Comparison of ENCODE assay signal across 18 cellular contexts in genomic region chr6:152472325-152472724, GRCh38.
DNase-seq lines count a peak whose midpoint lies in the region; ATAC-seq and TF ChIP-seq lines count a peak whose summit lies in the region.
"Had no signal": no experiment of that assay in that cellular context is flagged by ENCODE, and none has a peak within 500 bp of the region (broad histone marks: within the 10 kb centered on the region; RNA-seq: fewer than 3 reads in every experiment).

No MANE protein-coding gene starts in this region.

- H3F3A ChIP-seq in PC-3 (ENCODE audit: low read length, unreplicated experiment) = no peaks in the 10 kb centered on the region

- POLR2A ChIA-PET in PC-3 (lab: Charles Lee; ENCODE audit: unreplicated experiment) = no interaction called here
- POLR2A ChIA-PET in naive thymus-derived CD8-positive, alpha-beta T cell (lab: Charles Lee) = no interaction called here

- H2AFZ ChIP-seq in PC-3 (ENCODE audit: low read length) = peak overlapping the region; percentile 49
- no peak overlapping the region for H2AFZ ChIP-seq in fibroblast of lung (ENCODE audit: low read length)

- H3K36me3 Mint-ChIP-seq in activated naive CD4-positive, alpha-beta T cell treated with anti-CD3 and anti-CD28 coated beads, Interleukin-2, amount 50 U/mL, for 72 hours = no peaks in the 10 kb centered on the region
- H3K36me3 Mint-ChIP-seq in naive thymus-derived CD8-positive, alpha-beta T cell = no peaks in the 10 kb centered on the region
- H3K36me3 Mint-ChIP-seq: IgD-negative memory B cell had no signal

- peak overlapping the region; percentile 52 for H3K4me3 ChIP-seq in AG10803 (ENCODE audit: low read length)
- H3K4me3 ChIP-seq in PC-3 (ENCODE audit: low read length) = peak overlapping the region; percentile 59
- peak overlapping the region in 1 of 4 experiments; percentile 51 for H3K4me3 ChIP-seq in fibroblast of lung (replicated peaks in 1 of 4; ENCODE audit: control extremely low read depth in 1 of 4, insufficient read depth in 1 of 4, low read depth in 3 of 4, low read length in 4 of 4)

- no peak overlapping the region for H3K4me3 Mint-ChIP-seq in naive thymus-derived CD8-positive, alpha-beta T cell
- H3K4me3 Mint-ChIP-seq: activated T-cell treated with anti-CD3 and anti-CD28 coated beads, Interleukin-2, amount 50 U/mL, for 24 hours; IgD-negative memory B cell; stimulated activated naive CD8-positive, alpha-beta T cell treated with anti-CD3 and anti-CD28 coated beads, Interleukin-15, amount 100 ng/mL, for 72 hours had no signal

- no peaks in the 10 kb centered on the region for H3K79me2 ChIP-seq in PC-3 (ENCODE audit: low read length)
- no peaks in the 10 kb centered on the region for H3K79me2 ChIP-seq in fibroblast of lung (ENCODE audit: control insufficient read depth, insufficient read depth, low read length)

- H3K9me2 ChIP-seq in PC-3 (replicated peaks; ENCODE audit: low read length) = no peaks in the 10 kb centered on the region

- DNase-seq in AG10803 (ENCODE audit: low read depth) (peak; percentile 35), PC-3 (no peak), fibroblast of lung (ENCODE audit: low read depth in 2 of 2) (peak in 1 of 2 donors; percentile 8), renal cortical epithelial cell (ENCODE audit: low read depth) (peak; percentile 33)
- DNase-seq in stimulated activated CD4-positive, alpha-beta T cell treated with anti-CD3 and anti-CD28 coated beads, Interleukin-12 subunit alpha, Interleukin-12 subunit beta, amount 100 ng/mL, for 4 hours = no peak
- no peak for DNase-seq in activated naive CD4-positive, alpha-beta T cell treated with anti-CD3 and anti-CD28 coated beads, Interleukin-2, amount 50 U/mL, for 72 hours (ENCODE audit: low spot score in 2 of 2)
- no peak for DNase-seq in naive thymus-derived CD8-positive, alpha-beta T cell
- DNase-seq: activated T-cell treated with anti-CD3 and anti-CD28 coated beads, Interleukin-2, amount 50 U/mL, for 24 hours; amniotic stem cell; HCEC 1CT; NCI-H2171 treated with DMSO at 0.1 percent for 48 hours; NCI-H526; stimulated activated CD4-positive, alpha-beta T cell treated with anti-CD3 and anti-CD28 coated beads, Interleukin-4, amount 100 ng/mL, for 4 hours; stimulated activated naive CD8-positive, alpha-beta T cell treated with anti-CD3 and anti-CD28 coated beads, Interleukin-15, amount 100 ng/mL, for 72 hours; upper lobe of left lung had no signal

- no TSS peak for BruUV-seq in PC-3 (replicated peaks; lab: Mats Ljungman, UMichigan)

- H3K27ac ChIP-seq in PC-3 (ENCODE audit: low read length) (no peak overlapping the region), fibroblast of lung (ENCODE audit: insufficient read depth, low read length) (no peak overlapping the region)
- H3K27ac ChIP-seq: upper lobe of left lung had no signal

- H3K4me1 ChIP-seq in PC-3 (ENCODE audit: insufficient read depth, low read length) (no peaks in the 10 kb centered on the region), fibroblast of lung (ENCODE audit: control insufficient read depth, extremely low read depth, insufficient read depth, low read length) (no peaks in the 10 kb centered on the region)
- H3K4me1 ChIP-seq: upper lobe of left lung had no signal

- H4K20me1 ChIP-seq in PC-3 (ENCODE audit: low read length) (no peaks in the 10 kb centered on the region), fibroblast of lung (ENCODE audit: control insufficient read depth, extremely low read depth, insufficient read depth, low read length) (no peaks in the 10 kb centered on the region)

- no peaks in the 10 kb centered on the region for H3K36me3 ChIP-seq in PC-3 (ENCODE audit: low read depth, low read length)
- no peaks in the 10 kb centered on the region for H3K36me3 ChIP-seq in fibroblast of lung (ENCODE audit: control insufficient read depth, insufficient read depth, low read length)

- ATAC-seq in PC-3 = peak; percentile 15
- no peak for ATAC-seq in HG03460 (IDR thresholded peaks at IDR 0.05; ENCODE audit: unreplicated experiment)
- no peak for ATAC-seq in activated naive CD4-positive, alpha-beta T cell treated with anti-CD3 and anti-CD28 coated beads, Interleukin-2, amount 50 U/mL, for 72 hours
- no peak for ATAC-seq in naive thymus-derived CD8-positive, alpha-beta T cell
- ATAC-seq: activated CD4-positive, CD25-positive, alpha-beta regulatory T cell treated with anti-CD3 and anti-CD28 coated beads, Interleukin-2, amount 50 U/mL, for 24 hours; stimulated activated naive CD8-positive, alpha-beta T cell treated with anti-CD3 and anti-CD28 coated beads, Interleukin-15, amount 100 ng/mL, for 72 hours had no signal

- H3K9ac ChIP-seq in PC-3 (ENCODE audit: low read length) (no peak overlapping the region), fibroblast of lung (ENCODE audit: insufficient read depth, low read length) (no peak overlapping the region)

- H3K4me1 Mint-ChIP-seq in naive thymus-derived CD8-positive, alpha-beta T cell = no peaks in the 10 kb centered on the region
- H3K4me1 Mint-ChIP-seq: IgD-negative memory B cell; stimulated activated naive CD8-positive, alpha-beta T cell treated with anti-CD3 and anti-CD28 coated beads, Interleukin-15, amount 100 ng/mL, for 72 hours had no signal

- CTCF ChIA-PET in PC-3 (lab: Charles Lee) = interaction anchor here (0.6 kb wide), 1 partner anchor 115 kb away, joined by 3 read pairs; no protein-coding TSS in a partner anchor

- no peak overlapping the region for H3K27ac Mint-ChIP-seq in activated naive CD4-positive, alpha-beta T cell treated with anti-CD3 and anti-CD28 coated beads, Interleukin-2, amount 50 U/mL, for 72 hours
- no peak overlapping the region for H3K27ac Mint-ChIP-seq in naive thymus-derived CD8-positive, alpha-beta T cell
- H3K27ac Mint-ChIP-seq: activated T-cell treated with anti-CD3 and anti-CD28 coated beads, Interleukin-2, amount 50 U/mL, for 24 hours; IgD-negative memory B cell; stimulated activated naive CD8-positive, alpha-beta T cell treated with anti-CD3 and anti-CD28 coated beads, Interleukin-15, amount 100 ng/mL, for 72 hours had no signal

- intact Hi-C loops in PC-3 (cut with micrococcal nuclease) = no loop called here

- H3K27me3 Mint-ChIP-seq in naive thymus-derived CD8-positive, alpha-beta T cell = peaks cover 2 to 8% (median 3%) of the 10 kb centered on the region in 5 donors
- H3K27me3 Mint-ChIP-seq: activated T-cell treated with anti-CD3 and anti-CD28 coated beads, Interleukin-2, amount 50 U/mL, for 24 hours; stimulated activated naive CD8-positive, alpha-beta T cell treated with anti-CD3 and anti-CD28 coated beads, Interleukin-15, amount 100 ng/mL, for 72 hours had no signal

- no peak for TF ChIP-seq CTCF in AG10803 (conservative IDR thresholded peaks at IDR 0.05; ENCODE audit: low read length)
- TF ChIP-seq CTCF in PC-3 (conservative IDR thresholded peaks at IDR 0.05; ENCODE audit: low read depth, low read length) = no peak
- TF ChIP-seq CTCF in fibroblast of lung (conservative IDR thresholded peaks at IDR 0.05 in 1 of 2, IDR thresholded peaks at IDR 0.05 in 1 of 2; ENCODE audit: low read depth in 1 of 2, low read length in 2 of 2) = no peak

- H3K9me3 ChIP-seq in PC-3 (ENCODE audit: low read length) = no peaks in the 10 kb centered on the region
- H3K9me3 ChIP-seq in fibroblast of lung (ENCODE audit: control insufficient read depth, insufficient read depth, low read depth, low read length) = no peaks in the 10 kb centered on the region
- H3K9me3 ChIP-seq: upper lobe of left lung had no signal

- peak overlapping the region; percentile 75 for H3K4me2 ChIP-seq in PC-3 (ENCODE audit: low read length)
- H3K4me2 ChIP-seq in fibroblast of lung (ENCODE audit: extremely low read depth, insufficient read depth, low read length) = peak overlapping the region; percentile 83

- peaks cover 8% of the 10 kb centered on the region; the same call in 1 of the 2 replicates for H3K27me3 ChIP-seq in PC-3 (ENCODE audit: low read length)
- H3K27me3 ChIP-seq in fibroblast of lung (ENCODE audit: control insufficient read depth, insufficient read depth, low read length) = no peaks in the 10 kb centered on the region
- H3K27me3 ChIP-seq: upper lobe of left lung had no signal

- no peaks in the 10 kb centered on the region for H3K9me3 Mint-ChIP-seq in activated naive CD4-positive, alpha-beta T cell treated with anti-CD3 and anti-CD28 coated beads, Interleukin-2, amount 50 U/mL, for 72 hours
- H3K9me3 Mint-ChIP-seq in naive thymus-derived CD8-positive, alpha-beta T cell = peaks cover 0 to 4% (median 0%) of the 10 kb centered on the region in 9 donors
- H3K9me3 Mint-ChIP-seq: activated T-cell treated with anti-CD3 and anti-CD28 coated beads, Interleukin-2, amount 50 U/mL, for 24 hours; stimulated activated naive CD8-positive, alpha-beta T cell treated with anti-CD3 and anti-CD28 coated beads, Interleukin-15, amount 100 ng/mL, for 72 hours had no signal

Comparison
In these comparisons a context has a peak if more than half of its experiments do, and no peak if none do; other contexts are left out.
1. DNase-seq: peak in AG10803 (single experiment) and renal cortical epithelial cell (single experiment); none in PC-3 (single experiment), stimulated activated CD4-positive, alpha-beta T cell treated with anti-CD3 and anti-CD28 coated beads, Interleukin-12 subunit alpha, Interleukin-12 subunit beta, amount 100 ng/mL, for 4 hours (single experiment), activated naive CD4-positive, alpha-beta T cell treated with anti-CD3 and anti-CD28 coated beads, Interleukin-2, amount 50 U/mL, for 72 hours (0 of 2) and naive thymus-derived CD8-positive, alpha-beta T cell (0 of 10).